ENCODE assay signal across 2 cellular contexts in genomic region chr7:56074371-56074791, GRCh38.
TF ChIP-seq lines count a peak whose summit lies in the region.

No MANE protein-coding gene starts in this region.

TF ChIP-seq in HCT116, 20 proteins besides CTCF, POLR2A, EP300 and RAD21:
- no peak for TF ChIP-seq TCF7L2 (IDR thresholded peaks at IDR 0.05; ENCODE audit: borderline replicate concordance, extremely low read depth, insufficient read depth, insufficient read length)
- no peak for TF ChIP-seq POLR2AphosphoS5 (IDR thresholded peaks at IDR 0.05; ENCODE audit: low read depth, low read length)
- no peak for TF ChIP-seq ELF1 (IDR thresholded peaks at IDR 0.05; ENCODE audit: borderline replicate concordance, low read depth)

TF ChIP-seq in SK-N-SH, 30 proteins besides CTCF, POLR2A, EP300 and RAD21:
- no peak for TF ChIP-seq IRF3 (IDR thresholded peaks at IDR 0.05; ENCODE audit: low read depth, low read length)
- no peak for TF ChIP-seq USF2 (IDR thresholded peaks at IDR 0.05; ENCODE audit: borderline replicate concordance, low read depth, low read length)
- TF ChIP-seq SMC3 (IDR thresholded peaks at IDR 0.05; ENCODE audit: low read depth, low read length), result peak; percentile 87
- TF ChIP-seq TAF1 (IDR thresholded peaks at IDR 0.05; ENCODE audit: borderline replicate concordance, low read depth, low read length), result no peak
- no peak for TF ChIP-seq TEAD4 (IDR thresholded peaks at IDR 0.05; ENCODE audit: borderline replicate concordance, insufficient read depth)
- no peak for TF ChIP-seq GABPA (IDR thresholded peaks at IDR 0.05; ENCODE audit: low read depth)
- no peak for TF ChIP-seq YY1 (IDR thresholded peaks at IDR 0.05; ENCODE audit: low read depth)
- no peak for TF ChIP-seq ZBTB33 (IDR thresholded peaks at IDR 0.05; ENCODE audit: borderline replicate concordance, low read depth)
- TF ChIP-seq RCOR1 (IDR thresholded peaks at IDR 0.05; ENCODE audit: low read length), result no peak; the same call in 1 of the 2 replicates
- TF ChIP-seq FOSL2 (IDR thresholded peaks at IDR 0.05; ENCODE audit: borderline replicate concordance, low read depth), result no peak
- no peak for TF ChIP-seq REST (IDR thresholded peaks at IDR 0.05; ENCODE audit: low read depth, low read length)
- TF ChIP-seq RXRA (IDR thresholded peaks at IDR 0.05; ENCODE audit: borderline replicate concordance, low read depth), result no peak
- TF ChIP-seq NFIC (IDR thresholded peaks at IDR 0.05; ENCODE audit: borderline replicate concordance), result peak; percentile 21; the same call in 1 of the 2 replicates
- no peak for TF ChIP-seq CHD2 (IDR thresholded peaks at IDR 0.05; ENCODE audit: low read length, partially characterized antibody)
- TF ChIP-seq ELF1 (IDR thresholded peaks at IDR 0.05), result peak; percentile 47; the same call in 1 of the 2 replicates
- peak; percentile 97 for TF ChIP-seq MXI1 (IDR thresholded peaks at IDR 0.05; ENCODE audit: low read depth, low read length)
- TF ChIP-seq MAX (IDR thresholded peaks at IDR 0.05; ENCODE audit: low read depth), result peak; percentile 32; the same call in 1 of the 2 replicates
- peak; percentile 17; the same call in 1 of the 2 replicates for TF ChIP-seq POLR2AphosphoS5 (IDR thresholded peaks at IDR 0.05; ENCODE audit: low read depth, low read length)
